Comparison of ENCODE assay signal across 8 cellular contexts in the genomic region with DNA sequence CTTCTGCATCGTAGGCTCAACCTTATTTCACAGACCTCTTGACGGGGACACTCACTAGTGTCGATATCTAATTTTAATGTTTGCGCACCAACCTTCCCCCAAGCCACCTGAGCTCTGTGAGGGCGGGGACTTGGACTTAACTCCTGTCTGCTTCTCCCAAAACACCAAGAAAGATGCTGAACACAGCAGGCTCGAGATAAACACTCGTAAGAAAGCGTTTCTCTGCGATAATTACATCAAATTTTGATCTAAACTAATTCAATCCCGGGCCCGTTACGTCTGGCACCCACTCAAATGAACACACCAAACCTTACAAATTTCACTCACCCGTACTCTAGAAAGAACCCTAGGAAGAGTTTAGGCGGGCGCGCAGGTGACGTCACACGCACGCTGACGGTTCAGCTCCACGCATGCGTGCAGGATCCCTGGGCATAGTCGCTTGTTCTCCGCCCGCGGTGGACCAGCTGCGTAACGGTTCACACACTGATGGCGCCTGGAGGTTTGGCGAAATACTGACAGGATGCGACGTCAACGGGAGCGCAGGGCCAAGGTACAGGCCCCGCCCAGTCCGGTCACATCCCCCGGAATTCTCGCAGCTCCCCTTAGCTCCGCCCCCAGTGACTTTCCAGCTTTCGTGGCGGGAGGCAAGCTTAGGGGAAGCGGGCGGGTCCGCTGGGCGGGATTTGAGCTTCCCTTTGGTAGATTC. TPM values are rescaled to one million over a fixed set of nuclear protein-coding genes. Genes with fewer than 3 reads are reported as not detected.
A peak's percentile ranks its signal among the peaks of the same experiment; 100 is the strongest.
DNase-seq lines count a peak whose midpoint lies in the region; ATAC-seq and TF ChIP-seq lines count a peak whose summit lies in the region.

A gene with protein sequence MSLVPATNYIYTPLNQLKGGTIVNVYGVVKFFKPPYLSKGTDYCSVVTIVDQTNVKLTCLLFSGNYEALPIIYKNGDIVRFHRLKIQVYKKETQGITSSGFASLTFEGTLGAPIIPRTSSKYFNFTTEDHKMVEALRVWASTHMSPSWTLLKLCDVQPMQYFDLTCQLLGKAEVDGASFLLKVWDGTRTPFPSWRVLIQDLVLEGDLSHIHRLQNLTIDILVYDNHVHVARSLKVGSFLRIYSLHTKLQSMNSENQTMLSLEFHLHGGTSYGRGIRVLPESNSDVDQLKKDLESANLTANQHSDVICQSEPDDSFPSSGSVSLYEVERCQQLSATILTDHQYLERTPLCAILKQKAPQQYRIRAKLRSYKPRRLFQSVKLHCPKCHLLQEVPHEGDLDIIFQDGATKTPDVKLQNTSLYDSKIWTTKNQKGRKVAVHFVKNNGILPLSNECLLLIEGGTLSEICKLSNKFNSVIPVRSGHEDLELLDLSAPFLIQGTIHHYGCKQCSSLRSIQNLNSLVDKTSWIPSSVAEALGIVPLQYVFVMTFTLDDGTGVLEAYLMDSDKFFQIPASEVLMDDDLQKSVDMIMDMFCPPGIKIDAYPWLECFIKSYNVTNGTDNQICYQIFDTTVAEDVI (minus strand): TSS at position 359 of the 706 bp plus-strand sequence. CDS start 32,652 bp downstream, outside the sequence.

- peak within 1 kb of the TSS; percentile 68 for H3K9ac ChIP-seq in SU-DHL-6 (ENCODE audit: low read length)

- H3K27ac ChIP-seq in SU-DHL-6 (ENCODE audit: low read depth, low read length) (peak within 1 kb of the TSS; percentile 59), thymus (ENCODE audit: low read depth) (peak within 1 kb of the TSS; percentile 57)

- H3K4me1 ChIP-seq in thymus (ENCODE audit: control insufficient read depth, insufficient read depth, low read length), result peaks cover 4% of the 10 kb centered on the region

- no peaks in the 10 kb centered on the region for H3K9me3 ChIP-seq in SU-DHL-6 (ENCODE audit: insufficient read depth, low read length)
- no peaks in the 10 kb centered on the region for H3K9me3 ChIP-seq in thymus (ENCODE audit: control insufficient read depth)

- no peaks in the 10 kb centered on the region for H4K20me1 ChIP-seq in SU-DHL-6 (ENCODE audit: low read depth, low read length)

- H3K79me2 ChIP-seq in SU-DHL-6 (ENCODE audit: insufficient read depth, low read length), result peaks cover 44% of the 10 kb centered on the region

- no peak for TF ChIP-seq CTCF in SU-DHL-6 (IDR thresholded peaks at IDR 0.05; ENCODE audit: insufficient read depth, low read length, poor library complexity, severe bottlenecking)
- TF ChIP-seq CTCF in osteocyte (IDR thresholded peaks at IDR 0.05), result no peak

- peaks cover 17% of the 10 kb centered on the region; the same call in 1 of the 2 replicates for H3F3A ChIP-seq in SU-DHL-6 (ENCODE audit: insufficient read depth)

- peak within 1 kb of the TSS; percentile 90 for H3K4me2 ChIP-seq in SU-DHL-6 (ENCODE audit: low read depth, low read length, poor library complexity, severe bottlenecking)

- no peaks in the 10 kb centered on the region for H3K9me3 Mint-ChIP-seq in activated naive CD8-positive, alpha-beta T cell treated with anti-CD3 and anti-CD28 coated beads, Interleukin-2, amount 10 ng/mL, durations not matched to agents 7 days and 5 days
- no peaks in the 10 kb centered on the region for H3K9me3 Mint-ChIP-seq in osteocyte (ENCODE audit: unreplicated experiment)

- H3K27ac Mint-ChIP-seq in activated naive CD8-positive, alpha-beta T cell treated with anti-CD3 and anti-CD28 coated beads, Interleukin-2, amount 10 ng/mL, durations not matched to agents 7 days and 5 days, result peak within 1 kb of the TSS; percentile 84
- peak within 1 kb of the TSS; percentile 91 for H3K27ac Mint-ChIP-seq in osteocyte (ENCODE audit: unreplicated experiment)

- peak; percentile 100 for ATAC-seq in HG02678 (IDR thresholded peaks at IDR 0.05; ENCODE audit: unreplicated experiment)
- ATAC-seq in activated naive CD8-positive, alpha-beta T cell treated with anti-CD3 and anti-CD28 coated beads, Interleukin-2, amount 10 ng/mL, durations not matched to agents 7 days and 5 days (ENCODE audit: low read depth), result peak; percentile 99

- intact Hi-C loops in head of caudate nucleus (cut with DNase I), result no loop called here

- peaks cover 2% of the 10 kb centered on the region for H3K27me3 Mint-ChIP-seq in activated naive CD8-positive, alpha-beta T cell treated with anti-CD3 and anti-CD28 coated beads, Interleukin-2, amount 10 ng/mL, durations not matched to agents 7 days and 5 days
- peaks cover 6% of the 10 kb centered on the region for H3K27me3 Mint-ChIP-seq in osteocyte (ENCODE audit: unreplicated experiment)

- peaks cover 12% of the 10 kb centered on the region; the same call in 1 of the 2 replicates for H3K36me3 ChIP-seq in SU-DHL-6 (ENCODE audit: low read length)
- no peaks in the 10 kb centered on the region for H3K36me3 ChIP-seq in thymus (ENCODE audit: control insufficient read depth, insufficient read depth)

- POLR2A ChIA-PET in activated naive CD8-positive, alpha-beta T cell treated with anti-CD3 and anti-CD28 coated beads, Interleukin-2, amount 10 ng/mL, durations not matched to agents 7 days and 5 days (lab: Charles Lee), result interaction anchor here (0.7 kb wide), 1 partner anchor 1180 kb away, joined by 3 read pairs; no protein-coding TSS in a partner anchor

- no peaks in the 10 kb centered on the region for H3K27me3 ChIP-seq in SU-DHL-6 (ENCODE audit: low read length)
- H3K27me3 ChIP-seq in thymus (ENCODE audit: control insufficient read depth, insufficient read depth), result no peaks in the 10 kb centered on the region

- WGBS in thymus, result under 1% methylated on average over 45 of the region's 45 CpGs

- peak; percentile 96 for DNase-seq in NCI-H128 (lab: John Stamatoyannopoulos, UW; ENCODE audit: unreplicated experiment)
- peak; percentile 94 for DNase-seq in activated naive CD8-positive, alpha-beta T cell treated with anti-CD3 and anti-CD28 coated beads, Interleukin-2, amount 10 ng/mL, durations not matched to agents 7 days and 5 days
- peak; percentile 97 to 100 (median 99) for DNase-seq in head of caudate nucleus
- peak; percentile 99 for DNase-seq in osteocyte (ENCODE audit: extremely low spot score, unreplicated experiment)

- peaks cover 17% of the 10 kb centered on the region for H3K36me3 Mint-ChIP-seq in activated naive CD8-positive, alpha-beta T cell treated with anti-CD3 and anti-CD28 coated beads, Interleukin-2, amount 10 ng/mL, durations not matched to agents 7 days and 5 days
- peaks cover 7% of the 10 kb centered on the region for H3K36me3 Mint-ChIP-seq in osteocyte (ENCODE audit: unreplicated experiment)

- peaks cover 23% of the 10 kb centered on the region for H3K4me1 Mint-ChIP-seq in activated naive CD8-positive, alpha-beta T cell treated with anti-CD3 and anti-CD28 coated beads, Interleukin-2, amount 10 ng/mL, durations not matched to agents 7 days and 5 days
- H3K4me1 Mint-ChIP-seq in osteocyte (ENCODE audit: unreplicated experiment), result peaks cover 29% of the 10 kb centered on the region

- TF ChIP-seq POLR2A in GM10847 (IDR thresholded peaks at IDR 0.05; ENCODE audit: extremely low read depth, insufficient read length), result peak; percentile 53

- H3K9me2 ChIP-seq in SU-DHL-6 (replicated peaks; ENCODE audit: insufficient read depth, low read length), result no peaks in the 10 kb centered on the region

- peak within 1 kb of the TSS; percentile 71 for H3K4me3 ChIP-seq in SU-DHL-6 (ENCODE audit: insufficient read depth, low read length, poor library complexity, severe bottlenecking)
- peak within 1 kb of the TSS; percentile 78 for H3K4me3 ChIP-seq in thymus (ENCODE audit: low read length)

- peak within 1 kb of the TSS; percentile 92 for H3K4me3 Mint-ChIP-seq in activated naive CD8-positive, alpha-beta T cell treated with anti-CD3 and anti-CD28 coated beads, Interleukin-2, amount 10 ng/mL, durations not matched to agents 7 days and 5 days
- H3K4me3 Mint-ChIP-seq in osteocyte (ENCODE audit: unreplicated experiment), result peak within 1 kb of the TSS; percentile 96

- H2AFZ ChIP-seq in SU-DHL-6 (ENCODE audit: low read depth, low read length, severe bottlenecking), result peak within 1 kb of the TSS; percentile 94

RNA-seq across cellular contexts. Expression of the gene that starts here (rescaled TPM):
- 10 to 100 TPM; 36.3 to 39.1 TPM for total RNA-seq in activated naive CD8-positive, alpha-beta T cell treated with anti-CD3 and anti-CD28 coated beads, Interleukin-2, amount 10 ng/mL, durations not matched to agents 7 days and 5 days
- total RNA-seq in osteocyte, result 19.7 and 27.5 TPM in 2 replicates
- polyA plus RNA-seq in thymus, result 18.0 TPM

Comparison
In these comparisons a context has a peak if more than half of its experiments do, and no peak if none do; other contexts are left out.
1. Peak in every context shown above with its lines: DNase-seq, ATAC-seq, H3K4me3 ChIP-seq and H3K27ac ChIP-seq.